ENCODE assay signal across 12 cellular contexts in genomic region chr15:68782589-68783161, GRCh38. TPM values are rescaled to one million over a fixed set of nuclear protein-coding genes. Genes with fewer than 3 reads are reported as not detected.
DNase-seq lines count a peak whose midpoint lies in the region; ATAC-seq and TF ChIP-seq lines count a peak whose summit lies in the region.
"Had no signal": no experiment of that assay in that cellular context is flagged by ENCODE, and none has a peak within 500 bp of the region (broad histone marks: within the 10 kb centered on the region; RNA-seq: fewer than 3 reads in every experiment).

No MANE protein-coding gene starts in this region.

- H3K4me1 Mint-ChIP-seq in endothelial cell (ENCODE audit: unreplicated experiment): peaks cover 45% of the 10 kb centered on the region
- H3K4me1 Mint-ChIP-seq in stimulated activated naive B cell treated with anti-CD40 and anti-IgM and Interleukin-4, amounts not matched to agents 10 μg/mL and 1 μg/mL and 100 μg/mL, for 72 hours: peaks cover 21 to 43% of the 10 kb centered on the region in 2 donors

- peak overlapping the region; percentile 70 for H3K4me3 Mint-ChIP-seq in endothelial cell (ENCODE audit: unreplicated experiment)
- peak overlapping the region; percentile 9 to 51 for H3K4me3 Mint-ChIP-seq in stimulated activated naive B cell treated with anti-CD40 and anti-IgM and Interleukin-4, amounts not matched to agents 10 μg/mL and 1 μg/mL and 100 μg/mL, for 72 hours

- no peak overlapping the region for H3K4me3 ChIP-seq in WERI-Rb-1 (ENCODE audit: low read depth, low read length)
- no peak overlapping the region for H3K4me3 ChIP-seq in foreskin fibroblast (ENCODE audit: low read depth in 1 of 2, low read length in 2 of 2)
- H3K4me3 ChIP-seq: cardiac muscle cell, esophagus squamous epithelium had no signal

- peak; percentile 49 to 61 for ATAC-seq in stimulated activated naive B cell treated with anti-CD40 and anti-IgM and Interleukin-4, amounts not matched to agents 10 μg/mL and 1 μg/mL and 100 μg/mL, for 72 hours (replicated peaks)

- no peaks in the 10 kb centered on the region for H3K9me3 ChIP-seq in WERI-Rb-1 (ENCODE audit: severe bottlenecking)
- H3K9me3 ChIP-seq: esophagus squamous epithelium had no signal

- POLR2A ChIA-PET in GM10248 (lab: Yijun Ruan, JAX): interaction anchor here (0.6 kb wide), 1 partner anchor 12 kb away, joined by 3 read pairs; no protein-coding TSS in a partner anchor

- CTCF ChIA-PET in GM10248 (lab: Yijun Ruan, JAX): interaction anchor here (1.3 to 5.7 kb wide), 6 partner anchors 12 to 93 kb away, joined by 4 to 46 read pairs (median 26); no protein-coding TSS in a partner anchor

- peak; percentile 56 for DNase-seq in activated CD8-positive, alpha-beta memory T cell treated with anti-CD3 and anti-CD28 coated beads for 24 hours
- no peak for DNase-seq in activated CD8-positive, alpha-beta memory T cell treated with anti-CD3 and anti-CD28 coated beads, Interleukin-2, amount 50 U/mL, for 4 hours
- DNase-seq in WERI-Rb-1: peak; percentile 1
- DNase-seq in endothelial cell (ENCODE audit: low spot score): no peak
- no peak for DNase-seq in stimulated activated naive B cell treated with anti-CD40 and anti-IgM and Interleukin-4, amounts not matched to agents 10 μg/mL and 1 μg/mL and 100 μg/mL, for 72 hours
- DNase-seq in GM10248 (ENCODE audit: extremely low spot score): no peak
- no peak for DNase-seq in hippocampal formation (lab: John Stamatoyannopoulos, UW)
- DNase-seq in foreskin fibroblast: no peak
- DNase-seq: DMS53, esophagus squamous epithelium, Karpas-422 had no signal

- H3K27me3 ChIP-seq in WERI-Rb-1 (ENCODE audit: insufficient read depth, low read depth, severe bottlenecking): no peaks in the 10 kb centered on the region
- H3K27me3 ChIP-seq: cardiac muscle cell, esophagus squamous epithelium had no signal

- peak overlapping the region; percentile 94 for H3K27ac Mint-ChIP-seq in endothelial cell (ENCODE audit: unreplicated experiment)
- peak overlapping the region; percentile 68 for H3K27ac Mint-ChIP-seq in stimulated activated naive B cell treated with anti-CD40 and anti-IgM and Interleukin-4, amounts not matched to agents 10 μg/mL and 1 μg/mL and 100 μg/mL, for 72 hours

- peaks cover 7% of the 10 kb centered on the region for H3K27me3 Mint-ChIP-seq in endothelial cell (ENCODE audit: unreplicated experiment)
- no peaks in the 10 kb centered on the region for H3K27me3 Mint-ChIP-seq in stimulated activated naive B cell treated with anti-CD40 and anti-IgM and Interleukin-4, amounts not matched to agents 10 μg/mL and 1 μg/mL and 100 μg/mL, for 72 hours

- TF ChIP-seq CTCF in WERI-Rb-1 (IDR thresholded peaks at IDR 0.05; ENCODE audit: low read depth, low read length) (no peak), endothelial cell (IDR thresholded peaks at IDR 0.05; ENCODE audit: unreplicated experiment) (no peak), GM10248 (IDR thresholded peaks at IDR 0.05; ENCODE audit: control extremely low read depth, extremely low read depth, low read depth, missing control alignments) (no peak), foreskin fibroblast (IDR thresholded peaks at IDR 0.05; ENCODE audit: low read depth, low read length) (no peak)

- H3K9me3 Mint-ChIP-seq in endothelial cell (ENCODE audit: unreplicated experiment): no peaks in the 10 kb centered on the region
- H3K9me3 Mint-ChIP-seq in stimulated activated naive B cell treated with anti-CD40 and anti-IgM and Interleukin-4, amounts not matched to agents 10 μg/mL and 1 μg/mL and 100 μg/mL, for 72 hours: no peaks in the 10 kb centered on the region

- H3K36me3 Mint-ChIP-seq in endothelial cell (ENCODE audit: low read depth, unreplicated experiment): peaks cover 66% of the 10 kb centered on the region
- peaks cover 46 to 58% of the 10 kb centered on the region in 2 donors for H3K36me3 Mint-ChIP-seq in stimulated activated naive B cell treated with anti-CD40 and anti-IgM and Interleukin-4, amounts not matched to agents 10 μg/mL and 1 μg/mL and 100 μg/mL, for 72 hours

- peaks cover 85% of the 10 kb centered on the region for H3K36me3 ChIP-seq in WERI-Rb-1

- no peak overlapping the region for H3K27ac ChIP-seq in WERI-Rb-1

RNA-seq across cellular contexts. Expression of gene ANP32A, which starts 38.0 kb away (rescaled TPM):
- 248 TPM for total RNA-seq in endothelial cell (ENCODE audit: unreplicated experiment)

Comparison
In these comparisons a context has a peak if more than half of its experiments do, and no peak if none do; other contexts are left out.
1. DNase-seq: peak in activated CD8-positive, alpha-beta memory T cell treated with anti-CD3 and anti-CD28 coated beads for 24 hours (single experiment) and WERI-Rb-1 (single experiment); none in activated CD8-positive, alpha-beta memory T cell treated with anti-CD3 and anti-CD28 coated beads, Interleukin-2, amount 50 U/mL, for 4 hours (single experiment), endothelial cell (single experiment), stimulated activated naive B cell treated with anti-CD40 and anti-IgM and Interleukin-4, amounts not matched to agents 10 μg/mL and 1 μg/mL and 100 μg/mL, for 72 hours (single experiment), GM10248 (single experiment), hippocampal formation (0 of 2) and foreskin fibroblast (0 of 2).